26 cellular contexts compared by ENCODE assay signal in the genomic region with DNA sequence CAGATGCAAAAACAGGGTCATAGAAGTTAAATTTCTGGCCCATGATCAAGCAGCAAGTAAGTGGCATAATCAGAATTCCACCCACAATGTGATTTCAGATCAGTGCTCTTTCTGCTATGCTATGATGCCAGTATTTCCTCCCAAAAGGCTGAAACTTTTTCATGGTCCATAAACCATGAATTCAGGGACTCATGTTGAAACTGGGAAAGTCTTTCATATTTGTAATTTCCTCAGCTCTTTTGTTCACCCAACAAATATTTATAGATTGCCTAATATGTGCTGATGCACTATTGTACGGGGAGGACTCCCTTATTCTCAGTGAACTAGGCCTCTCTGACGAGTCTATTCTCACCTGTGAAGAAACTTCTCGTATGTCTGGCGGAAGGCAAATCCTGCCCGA.
"Had no signal": no experiment of that assay in that cellular context is flagged by ENCODE, and none has a peak within 500 bp of the region (broad histone marks: within the 10 kb centered on the region; RNA-seq: fewer than 3 reads in every experiment).

No MANE protein-coding gene starts in this region.

- H3K27me3 ChIP-seq: colonic mucosa, esophagus squamous epithelium, heart right ventricle, neural progenitor cell, right atrium auricular region, stomach, tibial nerve, upper lobe of right lung, uterus had no signal

- DNase-seq: colonic mucosa; effector memory CD4-positive, alpha-beta T cell; erythroblast; esophagus squamous epithelium; foreskin melanocyte; glutamatergic neuron; heart right ventricle; hippocampal formation; mucosa of descending colon; naive B cell; stimulated activated CD4-positive, alpha-beta T cell treated with anti-CD3 and anti-CD28 coated beads, Interleukin-2, amount 100 ng/mL, for 24 hours; stimulated activated CD4-positive, alpha-beta T cell treated with anti-CD3 and anti-CD28 coated beads, Interleukin-4, amount 100 ng/mL, for 24 hours; stimulated activated naive CD4-positive, alpha-beta T cell treated with Interleukin-2 at 50 U/mL for 16 hours; stomach; upper lobe of right lung; uterus had no signal

- ATAC-seq: heart right ventricle; left lobe of liver; mucosa of descending colon; natural killer cell treated with Interleukin-12 subunit alpha and Interleukin-12 subunit beta and Interleukin-15 and Interleukin-18, amount 100 ng/mL, for 72 hours; sciatic nerve; stimulated activated effector memory CD8-positive, alpha-beta T cell treated with anti-CD3 and anti-CD28 coated beads, Interleukin-12 subunit alpha, Interleukin-12 subunit beta, amount 100 ng/mL, for 72 hours; upper lobe of right lung had no signal

- H3K27ac ChIP-seq: colonic mucosa, esophagus squamous epithelium, heart right ventricle, neural progenitor cell, parathyroid adenoma, right atrium auricular region, stomach, thoracic aorta, tibial nerve, upper lobe of right lung, uterus had no signal

- H3K4me3 ChIP-seq: colonic mucosa, esophagus squamous epithelium, heart right ventricle, lung, mucosa of descending colon, neural progenitor cell, right atrium auricular region, stomach, thoracic aorta, tibial nerve, upper lobe of right lung, uterus had no signal
